9 cellular contexts compared by ENCODE assay signal in the genomic region with DNA sequence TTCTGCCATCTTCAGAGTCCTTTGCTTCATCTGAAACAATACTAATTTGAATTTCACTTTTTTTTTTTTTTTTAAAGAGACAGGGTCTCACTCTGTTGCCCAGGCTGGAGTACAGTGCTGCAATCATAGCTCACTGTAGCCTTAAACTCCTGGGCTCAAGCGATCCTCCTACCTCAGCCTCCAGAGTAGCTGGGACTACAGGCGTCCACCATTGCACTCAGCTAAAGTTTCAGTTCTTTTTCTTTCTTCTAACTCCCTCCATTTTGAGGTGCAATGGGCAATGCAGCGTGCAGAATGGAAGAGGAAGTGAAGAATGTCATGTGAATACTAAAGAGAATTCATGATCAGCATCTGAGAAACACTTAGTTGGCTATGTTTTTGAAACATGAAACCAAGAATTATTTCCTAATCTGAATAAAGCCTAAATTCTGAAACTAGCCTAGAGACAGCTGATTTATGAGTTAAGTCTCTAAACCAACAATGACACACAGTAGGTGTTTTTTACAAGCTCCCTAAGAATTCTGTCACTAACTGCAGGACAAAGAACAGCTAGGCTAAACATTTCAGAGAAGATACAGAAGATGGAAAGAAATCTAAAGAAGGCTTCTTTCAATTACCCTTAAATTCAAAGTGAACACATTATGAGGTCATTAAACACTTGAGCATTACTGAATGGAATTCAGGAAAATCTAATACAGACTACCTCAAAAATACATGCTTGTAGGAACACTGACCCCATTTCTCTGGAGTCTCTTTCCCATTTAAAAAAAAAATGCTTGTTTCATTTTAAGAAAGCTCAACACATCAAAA. TPM values are rescaled to one million over a fixed set of nuclear protein-coding genes. Genes with fewer than 3 reads are reported as not detected.
DNase-seq lines count a peak whose midpoint lies in the region; ATAC-seq, FAIRE-seq and TF ChIP-seq lines count a peak whose summit lies in the region.
"Had no signal": no experiment of that assay in that cellular context is flagged by ENCODE, and none has a peak within 500 bp of the region (broad histone marks: within the 10 kb centered on the region; RNA-seq: fewer than 3 reads in every experiment).

No MANE protein-coding gene starts in this region.

- WGBS in esophagus squamous epithelium, 2 donors = 39 to 71% methylated on average over 3 of the region's 3 CpGs

- TF ChIP-seq POLR2A in endothelial cell of umbilical vein (IDR thresholded peaks at IDR 0.05; ENCODE audit: low read depth, low read length) (no peak), esophagus squamous epithelium (IDR thresholded peaks at IDR 0.05) (no peak)

- DNase-seq in endothelial cell of umbilical vein (ENCODE audit: low read depth, low spot score) (no peak), esophagus squamous epithelium (lab: John Stamatoyannopoulos, UW) (no peak), epidermal melanocyte (ENCODE audit: insufficient read length, low spot score) (no peak), A172 (ENCODE audit: low spot score) (no peak), hepatic stellate cell (ENCODE audit: low spot score) (no peak)

- H2AFZ ChIP-seq in endothelial cell of umbilical vein (ENCODE audit: low read depth, low read length) = no peak overlapping the region

- H3K36me3 ChIP-seq in DOHH2 (ENCODE audit: control insufficient read depth, low read length) (peaks cover 75% of the 10 kb centered on the region), endothelial cell of umbilical vein (ENCODE audit: control insufficient read depth in 2 of 2, extremely low read depth in 1 of 2, insufficient read depth in 2 of 2, low read length in 2 of 2) (peaks cover 16 to 18% of the 10 kb centered on the region in 2 experiments), esophagus squamous epithelium (peaks cover 9 to 92% (median 24%) of the 10 kb centered on the region in 3 donors)

- no peak for TF ChIP-seq CTCF in DOHH2 (IDR thresholded peaks at IDR 0.05; ENCODE audit: low read depth, low read length, poor library complexity, severe bottlenecking)
- no peak for TF ChIP-seq CTCF in endothelial cell of umbilical vein (IDR thresholded peaks at IDR 0.05; ENCODE audit: extremely low read depth in 1 of 2, insufficient read depth in 1 of 2, low read depth in 1 of 2, low read length in 2 of 2)
- no peak for TF ChIP-seq CTCF in esophagus squamous epithelium (IDR thresholded peaks at IDR 0.05)

- H3K27me3 ChIP-seq in DOHH2 (ENCODE audit: control insufficient read depth, low read length) (no peaks in the 10 kb centered on the region), endothelial cell of umbilical vein (ENCODE audit: control insufficient read depth in 2 of 2, insufficient read depth in 2 of 2, low read length in 2 of 2) (no peaks in the 10 kb centered on the region), esophagus squamous epithelium (no peaks in the 10 kb centered on the region)
- H3K27me3 ChIP-seq: adrenal gland had no signal

- no peaks in the 10 kb centered on the region for H4K20me1 ChIP-seq in DOHH2 (ENCODE audit: control insufficient read depth, insufficient read depth, low read depth, low read length)
- H4K20me1 ChIP-seq in endothelial cell of umbilical vein (replicated peaks; ENCODE audit: control insufficient read depth, extremely low read depth, insufficient read depth, low read length) = no peaks in the 10 kb centered on the region

- dilution Hi-C loops in endothelial cell of umbilical vein (cut with MboI; ENCODE audit: extremely low pct_ligation_motif_present, low sequenced_read_pairs) = no loop called here

- POLR2A ChIA-PET in endothelial cell of umbilical vein (lab: Charles Lee) = no interaction called here

- no peaks in the 10 kb centered on the region for H3K9me1 ChIP-seq in endothelial cell of umbilical vein (replicated peaks; ENCODE audit: control insufficient read depth, extremely low read depth, insufficient read depth, low read length)

- BruUV-seq in endothelial cell of umbilical vein (replicated peaks; lab: Mats Ljungman, UMichigan) = no TSS peak

- H3K79me2 ChIP-seq in DOHH2 (ENCODE audit: control insufficient read depth, low read length) = peaks cover 51% of the 10 kb centered on the region
- peaks cover 4% of the 10 kb centered on the region for H3K79me2 ChIP-seq in endothelial cell of umbilical vein (ENCODE audit: control insufficient read depth, insufficient read depth, low read length)

- peak; percentile 71 for ATAC-seq in GM21360 (IDR thresholded peaks at IDR 0.05; ENCODE audit: unreplicated experiment)
- ATAC-seq in HG03521 (IDR thresholded peaks at IDR 0.05; ENCODE audit: unreplicated experiment) = peak; percentile 80

- no peak overlapping the region for H3K9ac ChIP-seq in endothelial cell of umbilical vein (replicated peaks; ENCODE audit: extremely low read depth, insufficient read depth, low read length)

- H3K9me2 ChIP-seq in DOHH2 (replicated peaks; ENCODE audit: control insufficient read depth, low read length) = no peaks in the 10 kb centered on the region

- no peaks in the 10 kb centered on the region for H3K9me3 ChIP-seq in DOHH2 (ENCODE audit: control insufficient read depth, insufficient read depth, low read length)
- H3K9me3 ChIP-seq in endothelial cell of umbilical vein (replicated peaks; ENCODE audit: control insufficient read depth, insufficient read depth, low read length) = no peaks in the 10 kb centered on the region
- H3K9me3 ChIP-seq in esophagus squamous epithelium = no peaks in the 10 kb centered on the region
- H3K9me3 ChIP-seq: adrenal gland had no signal

- FAIRE-seq in endothelial cell of umbilical vein (lab: Jason Lieb, UNC) = peak; percentile 40

- CTCF ChIA-PET in endothelial cell of umbilical vein (lab: Charles Lee) = interaction anchor here (1.4 to 3.2 kb wide), 2 partner anchors 9 to 25 kb away, joined by 3 to 16 read pairs; no protein-coding TSS in a partner anchor

- H3K4me1 ChIP-seq in DOHH2 (ENCODE audit: control insufficient read depth, low read length) (peaks cover 83% of the 10 kb centered on the region), endothelial cell of umbilical vein (ENCODE audit: control insufficient read depth, extremely low read depth, insufficient read depth, low read length) (no peaks in the 10 kb centered on the region), esophagus squamous epithelium (peaks cover 0 to 28% (median 6%) of the 10 kb centered on the region in 3 donors)

- H3K4me3 ChIP-seq in DOHH2 (ENCODE audit: low read length) (peak overlapping the region; percentile 68), endothelial cell of umbilical vein (replicated peaks in 1 of 3; ENCODE audit: insufficient read depth in 1 of 3, low read depth in 1 of 3, low read length in 3 of 3) (no peak overlapping the region), esophagus squamous epithelium (no peak overlapping the region)
- H3K4me3 ChIP-seq: adrenal gland had no signal

- intact Hi-C loops in endothelial cell of umbilical vein (cut with micrococcal nuclease) = no loop called here
- intact Hi-C loops in esophagus squamous epithelium (cut with DNase I) = no loop called here

- H3F3A ChIP-seq in DOHH2 (ENCODE audit: control insufficient read depth, insufficient read depth) = peaks cover 43% of the 10 kb centered on the region

- H3K4me2 ChIP-seq in DOHH2 (ENCODE audit: low read length) (peak overlapping the region; percentile 83), endothelial cell of umbilical vein (ENCODE audit: insufficient read depth, low read length) (no peak overlapping the region)

- peak overlapping the region; percentile 91 for H3K27ac ChIP-seq in DOHH2 (ENCODE audit: low read depth, low read length)
- no peak overlapping the region for H3K27ac ChIP-seq in endothelial cell of umbilical vein (ENCODE audit: insufficient read depth, low read depth, low read length)
- peak overlapping the region in 2 of 4 donors; percentile 35 to 40 for H3K27ac ChIP-seq in esophagus squamous epithelium

TF ChIP-seq in endothelial cell of umbilical vein, 7 proteins besides CTCF, POLR2A, EP300 and RAD21:
- TF ChIP-seq EZH2 (IDR thresholded peaks at IDR 0.05; ENCODE audit: borderline replicate concordance, low read depth, low read length, severe bottlenecking) (no peak), JUN (IDR thresholded peaks at IDR 0.05; ENCODE audit: borderline replicate concordance, insufficient read depth, insufficient read length, low read depth) (no peak), POLR2AphosphoS5 (IDR thresholded peaks at IDR 0.05; ENCODE audit: insufficient read depth, low read depth, low read length) (no peak), MYC (IDR thresholded peaks at IDR 0.05; ENCODE audit: low read depth, low read length) (no peak), GATA2 (IDR thresholded peaks at IDR 0.05; ENCODE audit: insufficient read depth, insufficient read length, low read depth, low read length) (no peak), FOS (IDR thresholded peaks at IDR 0.05; ENCODE audit: borderline replicate concordance, insufficient read depth, low read length) (no peak)
- TF ChIP-seq, protein P1, sequence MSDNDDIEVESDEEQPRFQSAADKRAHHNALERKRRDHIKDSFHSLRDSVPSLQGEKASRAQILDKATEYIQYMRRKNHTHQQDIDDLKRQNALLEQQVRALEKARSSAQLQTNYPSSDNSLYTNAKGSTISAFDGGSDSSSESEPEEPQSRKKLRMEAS (IDR thresholded peaks at IDR 0.05; ENCODE audit: insufficient read depth, insufficient read length) = no peak

RNA-seq across cellular contexts. Expression of a gene that starts 21.0 kb away (rescaled TPM):
- 20.7 and 24.1 TPM in 2 replicates for total RNA-seq in endothelial cell of umbilical vein
- polyA plus RNA-seq in endothelial cell of umbilical vein = 17.7 and 19.1 TPM in 2 replicates
- 19.7 and 23.2 TPM in 2 replicates for polyA plus RNA-seq in endothelial cell of umbilical vein (2011; cell fraction: cytosol; rRNA removed)
- 10.4 and 11.3 TPM in 2 replicates for polyA plus RNA-seq in endothelial cell of umbilical vein (2011; cell fraction: nucleus; rRNA removed)
- 20.1 and 23.2 TPM in 2 replicates for polyA plus RNA-seq in endothelial cell of umbilical vein (2012)
- polyA minus RNA-seq in endothelial cell of umbilical vein = 19.9 and 21.0 TPM in 2 replicates
- 1.1 TPM for polyA minus RNA-seq in endothelial cell of umbilical vein (2011; cell fraction: cytosol; rRNA and poly(A)+ RNA removed)
- 5.2 and 6.1 TPM in 2 replicates for polyA minus RNA-seq in endothelial cell of umbilical vein (2011; cell fraction: nucleus; rRNA and poly(A)+ RNA removed)
- total RNA-seq in esophagus squamous epithelium = 10 to 100 TPM; 13.7 to 22.9 (median 17.0) TPM
- total RNA-seq in A172 (2014; rRNA removed; shearing (Covaris generic)) = 20.7 and 30.9 TPM in 2 replicates

RNA-seq across cellular contexts. Expression of a gene that starts 53.4 kb away (rescaled TPM):
- total RNA-seq in endothelial cell of umbilical vein (37.1 and 42.5 TPM in 2 replicates), esophagus squamous epithelium (10 to 100 TPM; 26.0 to 39.1 (median 35.9) TPM)
- 66.0 and 66.8 TPM in 2 replicates for polyA plus RNA-seq in endothelial cell of umbilical vein
- polyA plus RNA-seq in endothelial cell of umbilical vein (2011; cell fraction: cytosol; rRNA removed) = 61.3 and 68.5 TPM in 2 replicates
- polyA plus RNA-seq in endothelial cell of umbilical vein (2011; cell fraction: nucleus; rRNA removed) = 56.8 and 58.5 TPM in 2 replicates
- polyA plus RNA-seq in endothelial cell of umbilical vein (2012) = 34.4 TPM in 2 replicates
- 51.6 and 56.2 TPM in 2 replicates for polyA minus RNA-seq in endothelial cell of umbilical vein
- 26.4 TPM for polyA minus RNA-seq in endothelial cell of umbilical vein (2011; cell fraction: cytosol; rRNA and poly(A)+ RNA removed)
- 30.8 and 31.3 TPM in 2 replicates for polyA minus RNA-seq in endothelial cell of umbilical vein (2011; cell fraction: nucleus; rRNA and poly(A)+ RNA removed)
- total RNA-seq in A172 (2014; rRNA removed; shearing (Covaris generic)) = 33.8 and 35.9 TPM in 2 replicates
